7 cellular contexts compared by ENCODE assay signal in the genomic region with DNA sequence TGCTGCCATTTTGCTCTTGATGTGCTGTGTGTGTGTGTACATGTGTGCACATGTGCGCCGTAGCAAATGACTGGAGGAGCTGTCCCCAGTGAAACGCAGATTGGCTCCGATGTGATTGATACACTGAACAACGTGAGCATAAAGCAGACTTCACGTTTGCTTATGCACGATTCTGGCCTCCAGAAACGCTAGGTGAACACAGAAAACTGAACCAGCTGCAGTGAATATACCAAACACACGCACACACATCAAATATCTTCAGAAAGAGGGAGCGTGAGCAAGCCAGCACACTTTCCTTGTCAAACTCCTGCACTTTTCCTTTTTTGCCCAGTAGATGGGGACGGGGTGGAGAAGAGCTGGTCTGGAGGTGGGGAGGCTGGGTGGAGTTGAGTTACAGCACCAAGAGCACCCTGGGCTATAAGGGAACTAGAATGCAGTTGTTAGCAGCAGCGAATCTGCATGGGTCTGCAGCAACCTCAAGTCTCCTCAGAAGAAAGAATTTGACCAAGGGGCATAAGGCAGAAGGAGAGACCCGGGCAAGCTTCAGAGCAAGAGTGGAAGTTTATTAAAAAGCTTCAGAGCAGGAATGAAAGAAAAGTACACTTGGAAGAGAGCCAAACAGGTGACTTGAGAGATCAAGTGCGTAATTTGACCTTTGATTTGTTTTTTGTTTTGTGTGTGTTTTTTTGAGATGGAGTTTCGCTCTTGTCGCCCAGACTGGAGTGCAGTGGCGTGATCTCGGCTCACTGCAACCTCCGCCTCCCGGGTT.
DNase-seq lines count a peak whose midpoint lies in the region; ATAC-seq and TF ChIP-seq lines count a peak whose summit lies in the region.

No MANE protein-coding gene starts in this region.

- no peaks in the 10 kb centered on the region for H3K36me3 ChIP-seq in colonic mucosa

- DNase-seq in HFF-Myc (ENCODE audit: extremely low read depth, low read depth) (no peak), NCI-H2196 treated with DMSO at 0.1 percent for 48 hours (lab: John Stamatoyannopoulos, UW; ENCODE audit: unreplicated experiment) (peak; percentile 55), colonic mucosa (peak; percentile 53), retina (peak; percentile 37), globus pallidus (ENCODE audit: low spot score) (no peak)

- H3K9me3 ChIP-seq in colonic mucosa = no peaks in the 10 kb centered on the region

- no peak overlapping the region for H3K9ac ChIP-seq in colonic mucosa (ENCODE audit: low read depth in 2 of 2, low read length in 2 of 2)

- TF ChIP-seq POLR2A in GM18505 (IDR thresholded peaks at IDR 0.05; ENCODE audit: borderline replicate concordance, extremely low read depth, insufficient read depth, insufficient read length) = no peak

- no peaks in the 10 kb centered on the region for H3K27me3 ChIP-seq in colonic mucosa

- no peak for ATAC-seq in GM18505 (IDR thresholded peaks at IDR 0.05; ENCODE audit: unreplicated experiment)
- no peak for ATAC-seq in HG02610 (IDR thresholded peaks at IDR 0.05; ENCODE audit: unreplicated experiment)

- intact Hi-C loops in colonic mucosa (cut with DNase I) = no loop called here

- TF ChIP-seq CTCF in HFF-Myc (IDR thresholded peaks at IDR 0.05; ENCODE audit: low read depth, low read length, missing control alignments) = peak; percentile 5
- TF ChIP-seq CTCF in colonic mucosa (IDR thresholded peaks at IDR 0.05) = no peak

- H3K27ac ChIP-seq in colonic mucosa = no peak overlapping the region

- H3K4me3 ChIP-seq in HFF-Myc (replicated peaks; ENCODE audit: low read depth, low read length) = no peak overlapping the region
- no peak overlapping the region for H3K4me3 ChIP-seq in colonic mucosa

- H3K4me1 ChIP-seq in colonic mucosa = no peaks in the 10 kb centered on the region

Comparison
In these comparisons a context has a peak if more than half of its experiments do, and no peak if none do; other contexts are left out.
1. DNase-seq: peak in NCI-H2196 treated with DMSO at 0.1 percent for 48 hours (single experiment), colonic mucosa (single experiment) and retina (single experiment); none in HFF-Myc (single experiment) and globus pallidus (single experiment).